Comparison of ENCODE assay signal across 1 cellular context in the genomic region with DNA sequence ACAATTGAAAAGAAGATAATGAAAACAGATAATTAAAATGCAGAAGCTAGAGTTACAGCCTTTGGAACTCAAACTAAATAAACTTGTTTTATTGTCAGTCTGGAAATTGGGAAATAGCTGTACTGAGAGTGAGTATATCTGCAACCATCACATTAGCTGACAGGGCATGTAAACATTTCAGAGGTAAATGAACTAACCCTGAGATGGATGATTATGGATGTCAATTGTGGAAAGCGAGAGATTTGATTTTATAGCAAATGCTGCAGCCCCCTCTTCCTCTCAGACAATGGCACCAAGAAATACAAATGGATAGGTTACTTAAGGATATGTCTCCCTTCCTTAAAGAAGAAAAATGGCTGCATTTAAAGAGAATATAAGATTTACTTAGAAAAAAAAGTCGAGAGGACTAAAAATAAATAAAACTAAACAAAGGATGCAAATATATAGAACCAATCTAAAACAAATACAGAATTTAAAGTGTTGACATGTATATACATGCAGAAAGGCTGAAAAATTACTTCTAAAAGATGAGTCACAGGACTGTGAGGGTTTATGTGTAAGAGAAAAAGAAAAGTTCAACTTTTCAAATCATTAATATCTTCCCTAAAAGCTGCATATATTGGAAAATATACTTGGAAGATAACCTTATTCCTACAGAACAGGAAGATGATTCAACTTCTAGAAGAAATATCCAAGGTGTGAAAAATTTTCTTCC.
TF ChIP-seq lines count a peak whose summit lies in the region.

No MANE protein-coding gene starts in this region.

TF ChIP-seq in IMR-90, 13 proteins besides CTCF, POLR2A, EP300 and RAD21:
- TF ChIP-seq, protein P1, sequence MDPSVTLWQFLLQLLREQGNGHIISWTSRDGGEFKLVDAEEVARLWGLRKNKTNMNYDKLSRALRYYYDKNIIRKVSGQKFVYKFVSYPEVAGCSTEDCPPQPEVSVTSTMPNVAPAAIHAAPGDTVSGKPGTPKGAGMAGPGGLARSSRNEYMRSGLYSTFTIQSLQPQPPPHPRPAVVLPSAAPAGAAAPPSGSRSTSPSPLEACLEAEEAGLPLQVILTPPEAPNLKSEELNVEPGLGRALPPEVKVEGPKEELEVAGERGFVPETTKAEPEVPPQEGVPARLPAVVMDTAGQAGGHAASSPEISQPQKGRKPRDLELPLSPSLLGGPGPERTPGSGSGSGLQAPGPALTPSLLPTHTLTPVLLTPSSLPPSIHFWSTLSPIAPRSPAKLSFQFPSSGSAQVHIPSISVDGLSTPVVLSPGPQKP (IDR thresholded peaks at IDR 0.05; ENCODE audit: borderline replicate concordance, low read depth, low read length): no peak
- TF ChIP-seq MXI1 (IDR thresholded peaks at IDR 0.05; ENCODE audit: borderline replicate concordance, low read depth, low read length) (no peak), SMC3 (IDR thresholded peaks at IDR 0.05; ENCODE audit: low read depth, low read length) (no peak), RCOR1 (IDR thresholded peaks at IDR 0.05; ENCODE audit: insufficient replicate concordance, low read length) (no peak), MAZ (IDR thresholded peaks at IDR 0.05; ENCODE audit: borderline replicate concordance, low read depth, low read length) (no peak), MAFK (IDR thresholded peaks at IDR 0.05; ENCODE audit: low read depth, low read length) (no peak)
- TF ChIP-seq, protein P2, sequence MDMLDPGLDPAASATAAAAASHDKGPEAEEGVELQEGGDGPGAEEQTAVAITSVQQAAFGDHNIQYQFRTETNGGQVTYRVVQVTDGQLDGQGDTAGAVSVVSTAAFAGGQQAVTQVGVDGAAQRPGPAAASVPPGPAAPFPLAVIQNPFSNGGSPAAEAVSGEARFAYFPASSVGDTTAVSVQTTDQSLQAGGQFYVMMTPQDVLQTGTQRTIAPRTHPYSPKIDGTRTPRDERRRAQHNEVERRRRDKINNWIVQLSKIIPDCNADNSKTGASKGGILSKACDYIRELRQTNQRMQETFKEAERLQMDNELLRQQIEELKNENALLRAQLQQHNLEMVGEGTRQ (IDR thresholded peaks at IDR 0.05; ENCODE audit: low read depth, low read length): no peak
